Comparison of ENCODE assay signal across 8 cellular contexts in the genomic region with DNA sequence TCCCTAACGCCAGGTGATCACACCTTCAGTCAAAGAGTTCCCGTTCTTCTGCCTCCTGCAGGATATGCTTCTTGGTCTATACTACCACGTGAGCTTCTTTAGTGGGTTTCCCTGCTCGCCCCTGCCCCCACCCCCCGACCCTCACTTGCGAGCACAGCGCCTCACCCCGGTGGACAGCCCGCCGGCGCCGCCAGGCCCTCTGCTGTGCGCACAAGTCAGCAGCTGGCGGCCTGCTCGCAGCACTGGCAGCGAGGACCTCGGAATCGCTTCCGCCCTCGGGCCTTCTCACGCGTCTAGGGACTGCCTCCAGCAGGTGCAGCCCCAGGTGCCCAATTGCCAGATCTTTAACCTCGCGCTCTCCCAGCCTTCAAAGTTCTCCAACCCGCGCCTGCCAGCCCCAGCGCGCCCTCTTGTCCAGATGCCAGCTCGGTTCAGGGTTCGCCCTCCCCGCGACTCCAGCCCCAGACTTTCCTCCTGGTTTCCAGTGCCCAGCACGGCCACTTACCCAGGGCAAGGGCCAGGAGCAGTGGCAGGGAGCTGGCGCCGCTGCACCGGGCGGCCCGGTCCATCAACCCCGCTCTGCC. TPM values are rescaled to one million over a fixed set of nuclear protein-coding genes. Genes with fewer than 3 reads are reported as not detected.
DNase-seq lines count a peak whose midpoint lies in the region; ATAC-seq and TF ChIP-seq lines count a peak whose summit lies in the region.

No MANE protein-coding gene starts in this region.

- H3K36me3 ChIP-seq in testis (ENCODE audit: low read depth, missing control alignments) = no peaks in the 10 kb centered on the region

- peak; percentile 73 for ATAC-seq in GM19463 (IDR thresholded peaks at IDR 0.05; ENCODE audit: unreplicated experiment)
- ATAC-seq in left colon = peak; percentile 89
- no peak for ATAC-seq in HG02870 (IDR thresholded peaks at IDR 0.05; ENCODE audit: unreplicated experiment)
- ATAC-seq in HG02571 (IDR thresholded peaks at IDR 0.05; ENCODE audit: unreplicated experiment) = no peak

- no peaks in the 10 kb centered on the region for H3K9me3 Mint-ChIP-seq in chondrocyte (ENCODE audit: low read depth)

- WGBS in testis, 2 donors = 1 to 5% methylated on average over 29 to 30 of the region's 39 CpGs

- H3K4me1 ChIP-seq in testis = peaks cover 7% of the 10 kb centered on the region

- DNase-seq in AG08395 (ENCODE audit: low spot score) (peak; percentile 2), NCI-H524 (lab: John Stamatoyannopoulos, UW) (peak; percentile 24 to 63), chondrocyte (ENCODE audit: low spot score) (no peak), left colon (peak; percentile 79 to 81), testis (peak; percentile 76)

- H3K4me3 ChIP-seq in testis = peak overlapping the region; percentile 53 to 70

- H3K27me3 Mint-ChIP-seq in chondrocyte (ENCODE audit: low read depth) = peaks cover 46% of the 10 kb centered on the region

- TF ChIP-seq POLR2A in testis (IDR thresholded peaks at IDR 0.05) = no peak

- intact Hi-C loops in left colon (cut with DNase I, micrococcal nuclease) = loop anchor here in 1 of 2 donors (10.0 kb wide), 2 partner anchors 109 to 419 kb away; no protein-coding TSS in a partner anchor
- intact Hi-C loops in testis (cut with DNase I; ENCODE audit: low total_unique reads) = no loop called here

- peak; percentile 74 for TF ChIP-seq CTCF in chondrocyte (IDR thresholded peaks at IDR 0.05)
- TF ChIP-seq CTCF in testis (IDR thresholded peaks at IDR 0.05) = peak in 1 of 3 experiments; percentile 16

- H3K27ac Mint-ChIP-seq in chondrocyte (ENCODE audit: unreplicated experiment) = peak overlapping the region; percentile 81

- H3K9me3 ChIP-seq in testis = no peaks in the 10 kb centered on the region

- H3K27me3 ChIP-seq in testis = no peaks in the 10 kb centered on the region

- no peaks in the 10 kb centered on the region for H3K36me3 Mint-ChIP-seq in chondrocyte (ENCODE audit: low read depth)

- peak overlapping the region; percentile 87 for H3K4me3 Mint-ChIP-seq in chondrocyte (ENCODE audit: unreplicated experiment)

- peak overlapping the region; percentile 1 to 80 for H3K27ac ChIP-seq in testis

- peaks cover 15% of the 10 kb centered on the region for H3K4me1 Mint-ChIP-seq in chondrocyte (ENCODE audit: low read depth)

RNA-seq across cellular contexts. Expression of gene BTC, which starts 0.5 kb away (rescaled TPM):
- total RNA-seq in chondrocyte = 0.33 to 0.41 TPM (median 0.40 TPM) in 3 replicates
- total RNA-seq in left colon = 1 to 10 TPM; 2.9 to 7.2 TPM
- total RNA-seq in testis = 1 to 10 TPM in 1 of 2 donors, under 1 TPM in 1; 0.87 to 1.0 TPM
- polyA plus RNA-seq in testis (ENCODE audit: insufficient read depth, low read depth, low replicate concordance) = 1.1 TPM

Comparison
In these comparisons a context has a peak if more than half of its experiments do, and no peak if none do; other contexts are left out.
1. ATAC-seq: peak in GM19463 (single experiment) and left colon (single experiment); none in HG02870 (single experiment) and HG02571 (single experiment).